Comparison of ENCODE assay signal across 19 cellular contexts in genomic region chrX:148536961-148537360, GRCh38.
"Had no signal": no experiment of that assay in that cellular context is flagged by ENCODE, and none has a peak within 500 bp of the region (broad histone marks: within the 10 kb centered on the region; RNA-seq: fewer than 3 reads in every experiment).

No MANE protein-coding gene starts in this region.

- H3K9me3 Mint-ChIP-seq: activated CD4-positive, alpha-beta T cell treated with anti-CD3 and anti-CD28 coated beads, Interleukin-2, amount 10 ng/mL, durations not matched to agents 7 days and 5 days; activated naive CD8-positive, alpha-beta T cell treated with anti-CD3 and anti-CD28 coated beads for 36 hours; neural crest cell; stimulated activated naive CD8-positive, alpha-beta T cell treated with anti-CD3 and anti-CD28 coated beads, Interleukin-15, amount 100 ng/mL, for 72 hours had no signal

- H3K27ac ChIP-seq: breast epithelium, dorsolateral prefrontal cortex, hepatocyte, prostate gland, testis, upper lobe of right lung had no signal

- H3K4me1 Mint-ChIP-seq: activated CD4-positive, alpha-beta T cell treated with anti-CD3 and anti-CD28 coated beads, Interleukin-2, amount 10 ng/mL, durations not matched to agents 7 days and 5 days; activated naive CD8-positive, alpha-beta T cell treated with anti-CD3 and anti-CD28 coated beads for 36 hours; stimulated activated naive CD8-positive, alpha-beta T cell treated with anti-CD3 and anti-CD28 coated beads, Interleukin-15, amount 100 ng/mL, for 72 hours had no signal

- H3K27ac Mint-ChIP-seq: activated CD4-positive, alpha-beta T cell treated with anti-CD3 and anti-CD28 coated beads, Interleukin-2, amount 10 ng/mL, durations not matched to agents 7 days and 5 days; activated naive CD8-positive, alpha-beta T cell treated with anti-CD3 and anti-CD28 coated beads for 36 hours; endodermal cell; stimulated activated naive CD8-positive, alpha-beta T cell treated with anti-CD3 and anti-CD28 coated beads, Interleukin-15, amount 100 ng/mL, for 72 hours had no signal

- H3K79me2 ChIP-seq: hepatocyte had no signal

- H3K4me3 ChIP-seq: breast epithelium, dorsolateral prefrontal cortex, hepatocyte, prostate gland, testis, upper lobe of right lung had no signal

- H3K9me3 ChIP-seq: breast epithelium, prostate gland, testis, upper lobe of right lung had no signal

- H3K4me1 ChIP-seq: breast epithelium, prostate gland, testis, upper lobe of right lung had no signal

- H3K27me3 ChIP-seq: hepatocyte, testis, upper lobe of right lung had no signal

- H3K36me3 ChIP-seq: breast epithelium, prostate gland, upper lobe of right lung had no signal

- H3K36me3 Mint-ChIP-seq: activated naive CD8-positive, alpha-beta T cell treated with anti-CD3 and anti-CD28 coated beads for 36 hours had no signal

- FAIRE-seq: small intestine, TTC549 had no signal

- H3K4me2 ChIP-seq: hepatocyte had no signal

- H3K4me3 Mint-ChIP-seq: activated CD4-positive, alpha-beta T cell treated with anti-CD3 and anti-CD28 coated beads, Interleukin-2, amount 10 ng/mL, durations not matched to agents 7 days and 5 days; activated naive CD8-positive, alpha-beta T cell treated with anti-CD3 and anti-CD28 coated beads for 36 hours; endodermal cell; neural crest cell; stimulated activated naive CD8-positive, alpha-beta T cell treated with anti-CD3 and anti-CD28 coated beads, Interleukin-15, amount 100 ng/mL, for 72 hours had no signal

- DNase-seq: activated CD4-positive, alpha-beta T cell treated with anti-CD3 and anti-CD28 coated beads, Interleukin-2, amount 10 ng/mL, durations not matched to agents 7 days and 5 days; activated gamma-delta T cell treated with Interleukin-2 at 50 U/mL for 16 hours; activated naive CD8-positive, alpha-beta T cell treated with anti-CD3 and anti-CD28 coated beads for 36 hours; amygdala; dorsolateral prefrontal cortex; endodermal cell; erythroblast; islet precursor cell; right cardiac atrium; small intestine; stimulated activated naive CD8-positive, alpha-beta T cell treated with anti-CD3 and anti-CD28 coated beads, Interleukin-15, amount 100 ng/mL, for 72 hours; T-helper 2 cell; testis; upper lobe of right lung had no signal

- H2AFZ ChIP-seq: hepatocyte had no signal

- H3K27me3 Mint-ChIP-seq: activated CD4-positive, alpha-beta T cell treated with anti-CD3 and anti-CD28 coated beads, Interleukin-2, amount 10 ng/mL, durations not matched to agents 7 days and 5 days; activated naive CD8-positive, alpha-beta T cell treated with anti-CD3 and anti-CD28 coated beads for 36 hours; stimulated activated naive CD8-positive, alpha-beta T cell treated with anti-CD3 and anti-CD28 coated beads, Interleukin-15, amount 100 ng/mL, for 72 hours had no signal
